ENCODE assay signal across 26 cellular contexts in the genomic region with DNA sequence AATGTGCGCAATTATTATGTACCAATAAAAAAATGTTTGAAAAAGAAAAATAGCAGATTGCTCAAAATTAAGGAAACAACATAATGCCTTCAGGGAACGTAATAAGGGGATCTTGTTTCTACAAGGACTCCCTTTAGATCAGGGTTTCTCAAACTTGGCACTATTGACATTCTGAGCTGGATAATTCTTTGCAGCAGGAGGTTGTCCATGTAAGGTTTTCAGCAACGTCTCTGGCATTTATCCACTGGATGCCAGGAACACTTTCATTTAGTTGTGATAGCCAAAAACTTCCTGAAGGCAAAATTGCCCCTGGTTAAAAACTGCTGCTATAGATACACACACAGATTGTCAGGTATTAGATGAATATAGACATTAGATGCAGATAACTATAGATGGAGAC.
"Had no signal": no experiment of that assay in that cellular context is flagged by ENCODE, and none has a peak within 500 bp of the region (broad histone marks: within the 10 kb centered on the region; RNA-seq: fewer than 3 reads in every experiment).

No MANE protein-coding gene starts in this region.

- H3K4me1 Mint-ChIP-seq: activated B cell treated with CpG ODN at 0.5 μM for 24 hours; activated CD4-positive, alpha-beta T cell treated with anti-CD3 and anti-CD28 coated beads, Interleukin-2, amount 10 ng/mL, durations not matched to agents 24 days and 14 days; activated naive CD8-positive, alpha-beta T cell treated with anti-CD3 and anti-CD28 coated beads, Interleukin-2, amount 50 U/mL, for 24 hours; T-cell had no signal

- H3K27ac Mint-ChIP-seq: activated B cell treated with CpG ODN at 0.5 μM for 24 hours; activated CD4-positive, alpha-beta memory T cell treated with anti-CD3 and anti-CD28 coated beads for 36 hours; activated CD4-positive, alpha-beta T cell treated with anti-CD3 and anti-CD28 coated beads, Interleukin-2, amount 10 ng/mL, durations not matched to agents 24 days and 14 days; activated naive CD4-positive, alpha-beta T cell treated with anti-CD3 and anti-CD28 coated beads, Interleukin-2, amount 50 U/mL, for 72 hours; activated naive CD8-positive, alpha-beta T cell treated with anti-CD3 and anti-CD28 coated beads, Interleukin-2, amount 50 U/mL, for 24 hours; T-cell had no signal

- H3K4me1 ChIP-seq: Peyer's patch had no signal

- H3K9me3 ChIP-seq: Peyer's patch had no signal

- H3K27me3 ChIP-seq: brain microvascular endothelial cell, cardiac muscle cell, Peyer's patch had no signal

- H3K36me3 ChIP-seq: brain microvascular endothelial cell, cardiac muscle cell, Peyer's patch had no signal

- FAIRE-seq: astrocyte, TTC549 had no signal

- H3K27ac ChIP-seq: brain microvascular endothelial cell, cardiac muscle cell, Peyer's patch had no signal

- H3K36me3 Mint-ChIP-seq: activated CD4-positive, alpha-beta memory T cell treated with anti-CD3 and anti-CD28 coated beads for 36 hours; T-cell had no signal

- H3K4me3 ChIP-seq: cardiac muscle cell, Peyer's patch had no signal

- H3K27me3 Mint-ChIP-seq: activated B cell treated with CpG ODN at 0.5 μM for 24 hours; activated CD4-positive, alpha-beta memory T cell treated with anti-CD3 and anti-CD28 coated beads for 36 hours; activated CD4-positive, alpha-beta T cell treated with anti-CD3 and anti-CD28 coated beads, Interleukin-2, amount 10 ng/mL, durations not matched to agents 24 days and 14 days; activated naive CD8-positive, alpha-beta T cell treated with anti-CD3 and anti-CD28 coated beads, Interleukin-2, amount 50 U/mL, for 24 hours; T-cell had no signal

- DNase-seq: activated B cell treated with CpG ODN at 0.5 μM for 24 hours; activated CD4-positive, alpha-beta memory T cell treated with anti-CD3 and anti-CD28 coated beads for 36 hours; activated CD4-positive, alpha-beta T cell treated with anti-CD3 and anti-CD28 coated beads for 1 hour; activated CD4-positive, alpha-beta T cell treated with anti-CD3 and anti-CD28 coated beads, Interleukin-2, amount 10 ng/mL, durations not matched to agents 24 days and 14 days; activated CD8-positive, alpha-beta memory T cell treated with anti-CD3 and anti-CD28 coated beads for 24 hours; activated effector memory CD4-positive, alpha-beta T cell treated with anti-CD3 and anti-CD28 coated beads, Interleukin-2, amount 50 U/mL, for 16 hours; activated naive CD4-positive, alpha-beta T cell treated with Interleukin-2 at 50 U/mL for 16 hours; activated naive CD8-positive, alpha-beta T cell treated with anti-CD3 and anti-CD28 coated beads, Interleukin-2, amount 50 U/mL, for 24 hours; activated T-cell treated with anti-CD3 and anti-CD28 coated beads, Interleukin-2, amount 50 U/mL, for 4 hours; amygdala; brain microvascular endothelial cell; Karpas-422; NCI-H1105 treated with DMSO at 0.1 percent for 48 hours; NCI-H1436 treated with DMSO at 0.1 percent for 48 hours; NCI-H187; NCI-H2081; NCI-H524; Peyer's patch; SHP77; T-cell; T-helper 2 cell; T1000 had no signal

- ATAC-seq: activated naive CD4-positive, alpha-beta T cell treated with anti-CD3 and anti-CD28 coated beads, Interleukin-2, amount 50 U/mL, for 72 hours; activated naive CD8-positive, alpha-beta T cell treated with anti-CD3 and anti-CD28 coated beads, Interleukin-2, amount 50 U/mL, for 24 hours; activated T-cell treated with anti-CD3 and anti-CD28 coated beads, Interleukin-2, amount 50 U/mL, for 4 hours; T-cell had no signal

- H3K4me3 Mint-ChIP-seq: activated B cell treated with CpG ODN at 0.5 μM for 24 hours; activated CD4-positive, alpha-beta memory T cell treated with anti-CD3 and anti-CD28 coated beads for 36 hours; activated CD4-positive, alpha-beta T cell treated with anti-CD3 and anti-CD28 coated beads, Interleukin-2, amount 10 ng/mL, durations not matched to agents 24 days and 14 days; activated naive CD8-positive, alpha-beta T cell treated with anti-CD3 and anti-CD28 coated beads, Interleukin-2, amount 50 U/mL, for 24 hours; activated T-cell treated with anti-CD3 and anti-CD28 coated beads, Interleukin-2, amount 50 U/mL, for 4 hours; T-cell had no signal
